8 cellular contexts compared by ENCODE assay signal in the genomic region with DNA sequence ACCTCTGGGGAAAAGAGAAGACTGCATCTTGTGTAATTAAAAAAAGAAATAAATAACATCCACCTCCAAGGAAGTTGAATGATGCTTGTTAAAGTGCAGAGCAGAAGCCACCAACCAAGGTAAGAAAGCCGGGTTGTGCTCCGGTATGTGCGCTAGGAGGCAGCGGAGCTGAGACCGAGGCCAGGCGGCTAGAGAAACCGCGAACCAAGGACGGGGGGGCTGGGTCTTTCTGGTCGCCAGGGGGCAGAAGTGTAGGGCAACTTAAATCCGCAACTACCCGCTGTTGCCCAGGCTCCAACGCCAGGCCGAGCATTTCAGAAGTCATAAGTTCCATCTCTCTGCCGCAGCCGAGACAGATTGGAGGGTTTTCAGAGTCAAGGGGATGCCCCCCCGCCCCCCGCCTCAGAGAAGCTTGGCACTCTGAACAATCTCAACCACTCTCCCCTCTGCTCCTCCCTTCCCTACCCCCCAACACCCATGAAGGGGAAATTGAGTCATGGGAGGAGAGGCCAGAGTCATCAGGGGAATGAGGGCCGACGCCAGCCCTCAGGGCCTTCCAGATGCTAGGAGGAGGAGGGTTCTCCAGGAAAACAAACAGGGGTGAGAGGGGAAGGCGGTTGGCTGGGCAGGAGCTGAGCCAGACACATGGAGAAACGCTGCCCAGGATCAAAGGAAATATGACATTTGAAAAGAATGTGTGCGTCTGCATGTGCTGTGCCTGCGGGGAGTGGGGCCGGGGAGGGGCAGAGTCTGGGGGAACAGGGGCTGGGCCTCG.
DNase-seq lines count a peak whose midpoint lies in the region; ATAC-seq lines count a peak whose summit lies in the region.

No MANE protein-coding gene starts in this region.

- H3K4me3 Mint-ChIP-seq in effector memory CD8-positive, alpha-beta T cell: peak overlapping the region; percentile 42 to 44

- H3K9me3 Mint-ChIP-seq in effector memory CD8-positive, alpha-beta T cell: no peaks in the 10 kb centered on the region

- H3K27me3 Mint-ChIP-seq in effector memory CD8-positive, alpha-beta T cell: peaks cover 68 to 74% of the 10 kb centered on the region in 2 donors

- DNase-seq in GM04504 (ENCODE audit: low read depth): peak; percentile 91
- peak; percentile 82 for DNase-seq in NCI-H526 treated with DMSO at 0.1 percent for 48 hours (lab: John Stamatoyannopoulos, UW)
- DNase-seq in activated CD8-positive, alpha-beta memory T cell treated with anti-CD3 and anti-CD28 coated beads for 4 hours (ENCODE audit: low read depth in 2 of 2): peak; percentile 41 to 44
- DNase-seq in effector memory CD8-positive, alpha-beta T cell: peak; percentile 35 to 49 (median 46)
- peak; percentile 72 for DNase-seq in medulla oblongata (ENCODE audit: extremely low spot score)
- DNase-seq in stimulated activated CD8-positive, alpha-beta memory T cell treated with anti-CD3 and anti-CD28 coated beads, Interleukin-15, amount 100 ng/mL, for 1 hour (ENCODE audit: low read depth): peak; percentile 22

- H3K27ac Mint-ChIP-seq in effector memory CD8-positive, alpha-beta T cell: no peak overlapping the region

- ATAC-seq in HG03354 (IDR thresholded peaks at IDR 0.05; ENCODE audit: poor library complexity, severe bottlenecking, unreplicated experiment) (peak; percentile 50), HG02970 (IDR thresholded peaks at IDR 0.05; ENCODE audit: low FRiP score, unreplicated experiment) (no peak)
- peak; percentile 66 for ATAC-seq in effector memory CD8-positive, alpha-beta T cell (replicated peaks)

- peaks cover 25 to 26% of the 10 kb centered on the region in 2 donors for H3K4me1 Mint-ChIP-seq in effector memory CD8-positive, alpha-beta T cell (ENCODE audit: low read depth in 2 of 2)

- no peaks in the 10 kb centered on the region for H3K36me3 Mint-ChIP-seq in effector memory CD8-positive, alpha-beta T cell (ENCODE audit: insufficient read depth)

Comparison
In these comparisons a context has a peak if more than half of its experiments do, and no peak if none do; other contexts are left out.
1. DNase-seq: peak in every context shown above with its lines; median percentile 91 in GM04504; 82 in NCI-H526 treated with DMSO at 0.1 percent for 48 hours; 72 in medulla oblongata; 46 in effector memory CD8-positive, alpha-beta T cell; 42 in activated CD8-positive, alpha-beta memory T cell treated with anti-CD3 and anti-CD28 coated beads for 4 hours; 22 in stimulated activated CD8-positive, alpha-beta memory T cell treated with anti-CD3 and anti-CD28 coated beads, Interleukin-15, amount 100 ng/mL, for 1 hour.